In genomic region chr18:62662799-62663173, GRCh38 we compare ENCODE assay signal across 19 cellular contexts.
"Had no signal": no experiment of that assay in that cellular context is flagged by ENCODE, and none has a peak within 500 bp of the region (broad histone marks: within the 10 kb centered on the region; RNA-seq: fewer than 3 reads in every experiment).

No MANE protein-coding gene starts in this region.

- H3K9me3 Mint-ChIP-seq: natural killer cell treated with Interleukin-12 subunit alpha and Interleukin-12 subunit beta and Interleukin-15 and Interleukin-18, amount 100 ng/mL, for 72 hours; neural progenitor cell had no signal

- H3K27me3 ChIP-seq: heart left ventricle, neural progenitor cell, ovary, sigmoid colon, suprapubic skin, thyroid gland had no signal

- H3K36me3 ChIP-seq: heart left ventricle, lower lobe of right lung, neural progenitor cell, ovary, sigmoid colon, suprapubic skin, thyroid gland had no signal

- ATAC-seq: esophagus mucosa; natural killer cell treated with Interleukin-12 subunit alpha and Interleukin-12 subunit beta and Interleukin-15 and Interleukin-18, amount 100 ng/mL, for 72 hours had no signal

- H3K9ac ChIP-seq: neural progenitor cell had no signal

- H3K4me3 ChIP-seq: heart left ventricle, lower lobe of right lung, neural progenitor cell, ovary, sigmoid colon, skin epidermis, suprapubic skin, thyroid gland had no signal

- H3K4me1 ChIP-seq: lower lobe of right lung, neural progenitor cell, sigmoid colon, suprapubic skin, thyroid gland had no signal

- H3K4me2 ChIP-seq: neural progenitor cell had no signal

- H3K4me3 Mint-ChIP-seq: natural killer cell treated with Interleukin-12 subunit alpha and Interleukin-12 subunit beta and Interleukin-15 and Interleukin-18, amount 100 ng/mL, for 72 hours; neural progenitor cell had no signal

- H3K27ac Mint-ChIP-seq: natural killer cell treated with Interleukin-12 subunit alpha and Interleukin-12 subunit beta and Interleukin-15 and Interleukin-18, amount 100 ng/mL, for 72 hours; neural progenitor cell; progenitor cell of endocrine pancreas had no signal

- H2AFZ ChIP-seq: neural progenitor cell had no signal

- H3K4me1 Mint-ChIP-seq: neural progenitor cell had no signal

- H3K27me3 Mint-ChIP-seq: progenitor cell of endocrine pancreas had no signal

- H3K9me3 ChIP-seq: heart left ventricle, lower lobe of right lung, ovary, sigmoid colon, suprapubic skin, thyroid gland had no signal

- DNase-seq: effector memory CD4-positive, alpha-beta T cell; heart left ventricle; hypothalamus; kidney glomerular epithelial cell; lower lobe of right lung; mesenchymal stem cell; midbrain; nucleus accumbens; ovary; sigmoid colon; stimulated activated CD4-positive, alpha-beta T cell treated with anti-CD3 and anti-CD28 coated beads, Interleukin-2, amount 100 ng/mL, for 48 hours; stimulated activated naive CD4-positive, alpha-beta T cell treated with Interleukin-2 at 50 U/mL for 16 hours; thyroid gland had no signal

- H3K27ac ChIP-seq: heart left ventricle, lower lobe of right lung, neural progenitor cell, ovary, sigmoid colon, skin epidermis, suprapubic skin, thyroid gland had no signal
